ENCODE assay signal across 26 cellular contexts in the genomic region with DNA sequence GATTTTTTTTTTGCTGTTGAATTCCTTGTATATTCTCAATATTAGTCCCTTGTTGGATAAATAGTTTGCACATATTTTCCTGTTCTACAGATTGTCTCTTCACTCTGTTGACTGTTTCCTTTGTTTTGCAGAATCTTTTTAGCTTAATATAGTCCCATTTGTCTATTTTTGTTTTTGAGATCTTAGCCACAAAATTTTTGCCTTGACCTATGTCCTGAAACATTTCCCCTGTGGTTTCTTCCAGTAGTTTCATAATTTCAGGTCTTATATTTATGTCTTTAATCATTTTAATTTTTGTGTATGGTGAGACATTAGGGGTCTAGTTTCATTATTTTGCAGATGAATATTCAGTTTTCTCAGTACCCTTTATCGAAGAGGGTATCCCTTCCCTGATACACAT.
"Had no signal": no experiment of that assay in that cellular context is flagged by ENCODE, and none has a peak within 500 bp of the region (broad histone marks: within the 10 kb centered on the region; RNA-seq: fewer than 3 reads in every experiment).

No MANE protein-coding gene starts in this region.

- H3K27me3 Mint-ChIP-seq: dendritic cell treated with granulocyte-macrophage colony-stimulating factor and Interleukin-4, amounts not matched to agents 40 ng/mL and 50 ng/mL, for 4 days; naive B cell; progenitor cell of endocrine pancreas; stimulated activated naive B cell treated with anti-CD40 and anti-IgM and Interleukin-4, amounts not matched to agents 10 μg/mL and 1 μg/mL and 100 μg/mL, for 72 hours; stimulated activated naive CD8-positive, alpha-beta T cell treated with anti-CD3 and anti-CD28 coated beads, Interleukin-15, Interleukin-2, amounts not matched to agents 100 ng/mL and 50 ng/mL, for 24 hours had no signal

- H3K9me3 ChIP-seq: colonic mucosa, upper lobe of right lung had no signal

- H3K9ac ChIP-seq: neural progenitor cell, parathyroid adenoma had no signal

- H3K4me3 ChIP-seq: colonic mucosa, heart right ventricle, lower lobe of right lung, neural progenitor cell, thoracic aorta, tibial nerve, upper lobe of right lung, uterus had no signal

- H3K4me1 ChIP-seq: colonic mucosa, heart right ventricle, lower lobe of right lung, neural progenitor cell, parathyroid adenoma, tibial nerve, upper lobe of right lung, uterus had no signal

- H3K27ac ChIP-seq: colonic mucosa, epithelial cell of prostate, heart right ventricle, lower lobe of right lung, neural progenitor cell, parathyroid adenoma, thoracic aorta, tibial nerve, upper lobe of right lung, uterus had no signal

- H3K36me3 ChIP-seq: colonic mucosa, heart right ventricle, lower lobe of right lung, neural progenitor cell, thoracic aorta, tibial nerve, upper lobe of right lung, uterus had no signal

- H3K4me3 Mint-ChIP-seq: dendritic cell treated with granulocyte-macrophage colony-stimulating factor and Interleukin-4, amounts not matched to agents 40 ng/mL and 50 ng/mL, for 4 days; endodermal cell; immature natural killer cell; naive B cell; nephron; neural progenitor cell; stimulated activated naive B cell treated with anti-CD40 and anti-IgM and Interleukin-4, amounts not matched to agents 10 μg/mL and 1 μg/mL and 100 μg/mL, for 72 hours; stimulated activated naive CD8-positive, alpha-beta T cell treated with anti-CD3 and anti-CD28 coated beads, Interleukin-15, Interleukin-2, amounts not matched to agents 100 ng/mL and 50 ng/mL, for 24 hours had no signal

- H3K27me3 ChIP-seq: colonic mucosa, heart right ventricle, neural progenitor cell, tibial nerve, upper lobe of right lung, uterus had no signal

- H3K4me2 ChIP-seq: neural progenitor cell had no signal

- ATAC-seq: esophagus mucosa, heart right ventricle, left ventricle myocardium superior, lower lobe of right lung, sciatic nerve, upper lobe of right lung had no signal

- H3K27ac Mint-ChIP-seq: dendritic cell treated with granulocyte-macrophage colony-stimulating factor and Interleukin-4, amounts not matched to agents 40 ng/mL and 50 ng/mL, for 4 days; endodermal cell; immature natural killer cell; nephron; neural progenitor cell; progenitor cell of endocrine pancreas; stimulated activated naive B cell treated with anti-CD40 and anti-IgM and Interleukin-4, amounts not matched to agents 10 μg/mL and 1 μg/mL and 100 μg/mL, for 72 hours; stimulated activated naive CD8-positive, alpha-beta T cell treated with anti-CD3 and anti-CD28 coated beads, Interleukin-15, Interleukin-2, amounts not matched to agents 100 ng/mL and 50 ng/mL, for 24 hours had no signal

- DNase-seq: colonic mucosa; effector CD8-positive, alpha-beta T cell; endodermal cell; foreskin melanocyte; glutamatergic neuron; heart right ventricle; hippocampal formation; immature natural killer cell; left ventricle myocardium superior; lower lobe of right lung; naive B cell; stimulated activated CD4-positive, alpha-beta T cell treated with anti-CD3 and anti-CD28 coated beads, Interleukin-4, amount 100 ng/mL, for 4 hours; stimulated activated naive B cell treated with anti-CD40 and anti-IgM and Interleukin-4, amounts not matched to agents 10 μg/mL and 1 μg/mL and 100 μg/mL, for 72 hours; upper lobe of right lung; uterus had no signal

- H3K4me1 Mint-ChIP-seq: nephron, neural progenitor cell had no signal
